28 cellular contexts compared by ENCODE assay signal in genomic region chr1:65625528-65625927, GRCh38.
"Had no signal": no experiment of that assay in that cellular context is flagged by ENCODE, and none has a peak within 500 bp of the region (broad histone marks: within the 10 kb centered on the region; RNA-seq: fewer than 3 reads in every experiment).

No MANE protein-coding gene starts in this region.

- H3K4me2 ChIP-seq: SK-N-SH had no signal

- H3K27ac ChIP-seq: ascending aorta, cardiac muscle cell, Peyer's patch, SJSA1 had no signal

- H3K4me3 ChIP-seq: ascending aorta, cardiac muscle cell, Peyer's patch, SJSA1 had no signal

- ATAC-seq: activated CD8-positive, alpha-beta T cell treated with anti-CD3 and anti-CD28 coated beads, Interleukin-2, amount 10 ng/mL, durations not matched to agents 7 days and 5 days; PC-3 had no signal

- H3K36me3 ChIP-seq: ascending aorta, cardiac muscle cell, Peyer's patch, SJSA1 had no signal

- H3K27me3 ChIP-seq: ascending aorta, cardiac muscle cell, Peyer's patch, SJSA1 had no signal

- FAIRE-seq: TTC549 had no signal

- H3K9ac ChIP-seq: SK-N-SH had no signal

- H3K4me1 ChIP-seq: ascending aorta, Peyer's patch, SJSA1 had no signal

- H3K9me3 ChIP-seq: ascending aorta, Peyer's patch, SJSA1, SK-N-SH had no signal

- DNase-seq: activated CD4-positive, alpha-beta T cell treated with anti-CD3 and anti-CD28 coated beads, Interleukin-2, amount 10 ng/mL, durations not matched to agents 7 days and 5 days; activated CD4-positive, alpha-beta T cell treated with anti-CD3 and anti-CD28 coated beads, Interleukin-2, amount 50 U/mL, for 48 hours; activated CD8-positive, alpha-beta T cell treated with anti-CD3 and anti-CD28 coated beads, Interleukin-2, amount 10 ng/mL, durations not matched to agents 7 days and 5 days; activated gamma-delta T cell; activated naive CD4-positive, alpha-beta T cell treated with Interleukin-2 at 50 U/mL for 16 hours; activated naive CD8-positive, alpha-beta T cell treated with anti-CD3 and anti-CD28 coated beads, Interleukin-2, amount 10 ng/mL, durations not matched to agents 7 days and 5 days; activated T-cell treated with anti-CD3 and anti-CD28 coated beads, Interleukin-2, amount 50 U/mL, for 24 hours; amygdala; Karpas-422; NCI-H1105; NCI-H1417 treated with DMSO at 0.1 percent for 48 hours; NCI-H187 treated with DMSO at 0.1 percent for 48 hours; NCI-H2081; NCI-H2171 treated with DMSO at 0.1 percent for 48 hours; NCI-H2227 treated with DMSO at 0.1 percent for 48 hours; NCI-H446 treated with DMSO at 0.1 percent for 48 hours; NCI-H524; NCI-H748 treated with DMSO at 0.1 percent for 48 hours; NK-92 treated with Interleukin-12 subunit alpha and Interleukin-12 subunit beta, amount 100 ng/mL, for 24 hours; PC-3; RPMI8226; SHP77 treated with DMSO at 0.1 percent for 48 hours; SK-N-SH had no signal
